ENCODE assay signal across 15 cellular contexts in genomic region chr14:50117456-50117855, GRCh38. TPM values are rescaled to one million over a fixed set of nuclear protein-coding genes. Genes with fewer than 3 reads are reported as not detected.
DNase-seq lines count a peak whose midpoint lies in the region; ATAC-seq and TF ChIP-seq lines count a peak whose summit lies in the region.
"Had no signal": no experiment of that assay in that cellular context is flagged by ENCODE, and none has a peak within 500 bp of the region (broad histone marks: within the 10 kb centered on the region; RNA-seq: fewer than 3 reads in every experiment).

No MANE protein-coding gene starts in this region.

- peak overlapping the region; percentile 1; the same call in 1 of the 2 replicates for H3K27ac ChIP-seq in GM23338 (ENCODE audit: low read depth)
- H3K27ac ChIP-seq in stomach = peak overlapping the region in 4 of 5 donors; percentile 88 to 94 (median 92)

- H3K9me2 ChIP-seq in GM23338 (ENCODE audit: insufficient read depth) = no peaks in the 10 kb centered on the region

- no peak overlapping the region for H2AFZ ChIP-seq in GM23338

- ATAC-seq in GM23338 (no peak), natural killer cell (no peak), GM18867 (IDR thresholded peaks at IDR 0.05; ENCODE audit: unreplicated experiment) (no peak), GM21786 (IDR thresholded peaks at IDR 0.05; ENCODE audit: unreplicated experiment) (no peak)
- ATAC-seq: activated CD8-positive, alpha-beta memory T cell treated with anti-CD3 and anti-CD28 coated beads, Interleukin-2, amount 10 ng/mL, durations not matched to agents 7 days and 5 days; activated naive CD4-positive, alpha-beta T cell treated with anti-CD3 and anti-CD28 coated beads, Interleukin-2, amount 50 U/mL, for 72 hours had no signal

- H3K36me3 Mint-ChIP-seq in GM23338 (ENCODE audit: low read depth) = peaks cover 37% of the 10 kb centered on the region
- H3K36me3 Mint-ChIP-seq in activated T-helper 1 cell treated with anti-CD3 and anti-CD28 coated beads, Interleukin-12 subunit alpha, Interleukin-12 subunit beta, Interleukin-2, Interleukin-4 antibody, amounts not matched to agents 30 ng/mL and 10 ng/mL and 1 ng/mL, durations not matched to agents 14 hours and 24 hours and 36 hours (ENCODE audit: low read depth) = peaks cover 27% of the 10 kb centered on the region
- H3K36me3 Mint-ChIP-seq in natural killer cell = no peaks in the 10 kb centered on the region

- no peaks in the 10 kb centered on the region for H4K20me1 ChIP-seq in GM23338 (replicated peaks; ENCODE audit: insufficient read depth)

- WGBS in stomach, 5 donors = 46 to 72% (median 57%) methylated on average over 2 of the region's 2 CpGs

- H3K4me2 ChIP-seq in GM23338 = no peak overlapping the region

- intact Hi-C loops in activated T-helper 1 cell treated with anti-CD3 and anti-CD28 coated beads, Interleukin-12 subunit alpha, Interleukin-12 subunit beta, Interleukin-2, Interleukin-4 antibody, amounts not matched to agents 30 ng/mL and 10 ng/mL and 1 ng/mL, durations not matched to agents 14 hours and 24 hours and 36 hours (cut with micrococcal nuclease) = loop anchor here (2.0 to 5.0 kb wide), 7 partner anchors 145 to 520 kb away; partner anchors contain the start of genes DMAC2L, KLHDC2, L2HGDH and LRR1
- intact Hi-C loops in stomach (cut with DNase I; ENCODE audit: low total_unique reads) (no loop called here), natural killer cell (cut with micrococcal nuclease) (loop anchor here (5.0 kb wide), 2 partner anchors 225 to 485 kb away; partner anchors contain the start of gene ARF6)

- no peak for TF ChIP-seq EP300 in stomach (IDR thresholded peaks at IDR 0.05)

- TF ChIP-seq POLR2A in stomach (IDR thresholded peaks at IDR 0.05) = no peak

- peaks cover 18% of the 10 kb centered on the region for H3K4me1 ChIP-seq in GM23338 (ENCODE audit: insufficient read depth)
- peaks cover 21 to 47% (median 33%) of the 10 kb centered on the region in 4 donors for H3K4me1 ChIP-seq in stomach
- H3K4me1 ChIP-seq: SJCRH30 had no signal

- H3K4me3 Mint-ChIP-seq in GM23338 = no peak overlapping the region
- H3K4me3 Mint-ChIP-seq in activated T-helper 1 cell treated with anti-CD3 and anti-CD28 coated beads, Interleukin-12 subunit alpha, Interleukin-12 subunit beta, Interleukin-2, Interleukin-4 antibody, amounts not matched to agents 30 ng/mL and 10 ng/mL and 1 ng/mL, durations not matched to agents 14 hours and 24 hours and 36 hours = peak overlapping the region; percentile 5
- no peak overlapping the region for H3K4me3 Mint-ChIP-seq in natural killer cell

- H3K9me3 Mint-ChIP-seq in GM23338 = no peaks in the 10 kb centered on the region
- H3K9me3 Mint-ChIP-seq in activated T-helper 1 cell treated with anti-CD3 and anti-CD28 coated beads, Interleukin-12 subunit alpha, Interleukin-12 subunit beta, Interleukin-2, Interleukin-4 antibody, amounts not matched to agents 30 ng/mL and 10 ng/mL and 1 ng/mL, durations not matched to agents 14 hours and 24 hours and 36 hours = no peaks in the 10 kb centered on the region
- no peaks in the 10 kb centered on the region for H3K9me3 Mint-ChIP-seq in natural killer cell
- H3K9me3 Mint-ChIP-seq: activated naive CD4-positive, alpha-beta T cell treated with anti-CD3 and anti-CD28 coated beads, Interleukin-2, amount 50 U/mL, for 72 hours had no signal

- DNase-seq in GM23338 (ENCODE audit: low spot score) = no peak
- DNase-seq in activated T-helper 1 cell treated with anti-CD3 and anti-CD28 coated beads, Interleukin-12 subunit alpha, Interleukin-12 subunit beta, Interleukin-2, Interleukin-4 antibody, amounts not matched to agents 30 ng/mL and 10 ng/mL and 1 ng/mL, durations not matched to agents 14 hours and 24 hours and 36 hours (ENCODE audit: low spot score) = no peak
- DNase-seq in medulla oblongata (ENCODE audit: extremely low spot score) = peak; percentile 48
- no peak for DNase-seq in stomach
- DNase-seq in natural killer cell = no peak
- no peak for DNase-seq in HCEC 1CT
- DNase-seq: activated CD8-positive, alpha-beta memory T cell treated with anti-CD3 and anti-CD28 coated beads, Interleukin-2, amount 10 ng/mL, durations not matched to agents 7 days and 5 days; cerebellar nuclear complex; pancreas; SJCRH30 had no signal

- TF ChIP-seq CTCF in GM23338 (conservative IDR thresholded peaks at IDR 0.05; ENCODE audit: low read depth in 2 of 2) = no peak
- TF ChIP-seq CTCF in stomach (IDR thresholded peaks at IDR 0.05) = no peak
- TF ChIP-seq CTCF in natural killer cell (IDR thresholded peaks at IDR 0.05) = no peak

- H3K27ac Mint-ChIP-seq in GM23338 (0 out of 2 replicates have a peak overlapping the region, but pooled peaks have one; percentile 74), natural killer cell (peak overlapping the region in 1 of 2 donors; percentile 41)
- H3K27ac Mint-ChIP-seq in activated T-helper 1 cell treated with anti-CD3 and anti-CD28 coated beads, Interleukin-12 subunit alpha, Interleukin-12 subunit beta, Interleukin-2, Interleukin-4 antibody, amounts not matched to agents 30 ng/mL and 10 ng/mL and 1 ng/mL, durations not matched to agents 14 hours and 24 hours and 36 hours = no peak overlapping the region

- no peaks in the 10 kb centered on the region for H3K9me3 ChIP-seq in stomach
- H3K9me3 ChIP-seq: BLaER1 treated with 17β-estradiol and CSF1 and Interleukin-3, amounts not matched to agents 10 nM and 100 nM; pancreas; SJCRH30 had no signal

- H3K4me3 ChIP-seq in GM23338 (no peak overlapping the region), stomach (no peak overlapping the region)
- H3K4me3 ChIP-seq: lung had no signal

- H3K4me1 Mint-ChIP-seq in GM23338 (peaks cover 17% of the 10 kb centered on the region; the same call in 2 of the 3 replicates), natural killer cell (peaks cover 14% of the 10 kb centered on the region in 2 donors)
- H3K4me1 Mint-ChIP-seq in activated T-helper 1 cell treated with anti-CD3 and anti-CD28 coated beads, Interleukin-12 subunit alpha, Interleukin-12 subunit beta, Interleukin-2, Interleukin-4 antibody, amounts not matched to agents 30 ng/mL and 10 ng/mL and 1 ng/mL, durations not matched to agents 14 hours and 24 hours and 36 hours (ENCODE audit: low read depth) = peaks cover 33% of the 10 kb centered on the region

- H3K27me3 ChIP-seq in GM23338 (ENCODE audit: insufficient read depth) (no peaks in the 10 kb centered on the region), stomach (no peaks in the 10 kb centered on the region)
- H3K27me3 ChIP-seq: BLaER1 treated with 17β-estradiol and CSF1 and Interleukin-3, amounts not matched to agents 10 nM and 100 nM; pancreas; SJCRH30 had no signal

- peaks cover 34% of the 10 kb centered on the region for H3K79me2 ChIP-seq in GM23338 (replicated peaks; ENCODE audit: insufficient read depth)

- H3K27me3 Mint-ChIP-seq in GM23338 (ENCODE audit: insufficient read depth, low read depth, poor library complexity) (peaks cover 6% of the 10 kb centered on the region), natural killer cell (ENCODE audit: low read depth in 2 of 2) (no peaks in the 10 kb centered on the region)
- no peaks in the 10 kb centered on the region for H3K27me3 Mint-ChIP-seq in activated T-helper 1 cell treated with anti-CD3 and anti-CD28 coated beads, Interleukin-12 subunit alpha, Interleukin-12 subunit beta, Interleukin-2, Interleukin-4 antibody, amounts not matched to agents 30 ng/mL and 10 ng/mL and 1 ng/mL, durations not matched to agents 14 hours and 24 hours and 36 hours (ENCODE audit: insufficient read depth)
- H3K27me3 Mint-ChIP-seq: activated CD8-positive, alpha-beta memory T cell treated with anti-CD3 and anti-CD28 coated beads, Interleukin-2, amount 10 ng/mL, durations not matched to agents 7 days and 5 days had no signal

- no peaks in the 10 kb centered on the region for H3F3A ChIP-seq in GM23338 (replicated peaks; ENCODE audit: low read depth)

- H3K36me3 ChIP-seq in GM23338 (ENCODE audit: insufficient read depth) = peaks cover 25% of the 10 kb centered on the region
- H3K36me3 ChIP-seq in stomach = peaks cover 8 to 58% (median 39%) of the 10 kb centered on the region in 4 donors
- H3K36me3 ChIP-seq: pancreas had no signal

TF ChIP-seq in GM23338, 12 proteins besides CTCF, POLR2A, EP300 and RAD21 (continues in another document):
- TF ChIP-seq POLR2AphosphoS5 (IDR thresholded peaks at IDR 0.05; ENCODE audit: low read depth) = no peak
- TF ChIP-seq REST (IDR thresholded peaks at IDR 0.05; ENCODE audit: unreplicated experiment) = no peak
- TF ChIP-seq NANOG (IDR thresholded peaks at IDR 0.05; ENCODE audit: borderline replicate concordance) = no peak
- no peak for TF ChIP-seq ZNF331 (CRISPR knock-in tag; IDR thresholded peaks at IDR 0.05; ENCODE audit: low read depth)

RNA-seq across cellular contexts. Expression of gene VCPKMT, which starts 1.1 kb away (rescaled TPM):
- total RNA-seq in GM23338 (2014; rRNA removed; shearing (Covaris generic)) = 8.0 and 12.3 TPM in 2 replicates
- polyA plus RNA-seq in GM23338 (2016; fragmentation: Nextera tagmentation; extraction: Ambion mirVana) = 12.6 and 15.8 TPM in 2 replicates
- total RNA-seq in activated T-helper 1 cell treated with anti-CD3 and anti-CD28 coated beads, Interleukin-12 subunit alpha, Interleukin-12 subunit beta, Interleukin-2, Interleukin-4 antibody, amounts not matched to agents 30 ng/mL and 10 ng/mL and 1 ng/mL, durations not matched to agents 14 hours and 24 hours and 36 hours = 12.3 and 15.2 TPM in 2 replicates
- total RNA-seq in stomach = 10 to 100 TPM in 2 of 5 donors, 1 to 10 TPM in 2, not detected in 1; 1.3 to 11.6 (median 7.7) TPM
- polyA plus RNA-seq in stomach = 1 to 10 TPM; 4.5 to 9.8 (median 4.9) TPM
- total RNA-seq in natural killer cell = 10 to 100 TPM; 19.4 to 23.9 (median 21.8) TPM
